ENCODE assay signal across 8 cellular contexts in the genomic region with DNA sequence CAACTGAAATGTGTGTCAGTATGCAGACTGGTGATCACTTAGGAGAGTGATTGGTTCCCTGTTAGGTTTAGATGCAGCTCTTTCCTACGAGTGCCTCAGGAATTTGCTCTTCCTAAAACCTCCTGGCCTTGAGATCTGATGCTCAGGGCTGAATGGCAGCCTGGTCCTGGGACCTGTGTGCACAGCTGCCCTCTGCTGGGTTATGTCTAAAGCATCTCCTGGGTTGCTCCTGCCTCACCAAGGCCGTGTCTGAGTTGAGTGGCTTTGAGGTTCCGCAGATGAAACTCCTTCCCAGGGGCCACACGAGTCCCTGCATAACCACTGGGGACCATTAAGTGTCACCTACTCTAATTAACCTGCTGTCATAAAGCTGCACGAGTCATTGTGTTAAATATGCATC. TPM values are rescaled to one million over a fixed set of nuclear protein-coding genes. Genes with fewer than 3 reads are reported as not detected.
DNase-seq lines count a peak whose midpoint lies in the region; ATAC-seq, FAIRE-seq and TF ChIP-seq lines count a peak whose summit lies in the region.

No MANE protein-coding gene starts in this region.

- H2BK120ac ChIP-seq in mesendoderm (ENCODE audit: low read depth, low read length) (no peak overlapping the region), mesenchymal stem cell (ENCODE audit: low read depth, low read length) (no peak overlapping the region)

- H3K27me3 ChIP-seq in DND-41 (ENCODE audit: insufficient read depth, low read length, poor library complexity) (no peaks in the 10 kb centered on the region), bronchial epithelial cell (ENCODE audit: control insufficient read depth, insufficient read depth, low read length) (no peaks in the 10 kb centered on the region), mesendoderm (ENCODE audit: insufficient read depth, low read length, poor library complexity) (no peaks in the 10 kb centered on the region), mesenchymal stem cell (ENCODE audit: control insufficient read depth in 1 of 2, insufficient read depth in 1 of 2, low read length in 2 of 2) (no peaks in the 10 kb centered on the region), vagina (no peaks in the 10 kb centered on the region)

- DNase-seq in DND-41 (no peak), bronchial epithelial cell (ENCODE audit: low read depth) (peak; percentile 45), mesendoderm (peak; percentile 62), mesenchymal stem cell (no peak), vagina (ENCODE audit: extremely low spot score in 2 of 2) (no peak)
- no peak for DNase-seq in stimulated activated naive CD4-positive, alpha-beta T cell (lab: John Stamatoyannopoulos, UW)

- ATAC-seq in DND-41 (ENCODE audit: insufficient read depth, low read depth) (no peak), GM19467 (IDR thresholded peaks at IDR 0.05; ENCODE audit: unreplicated experiment) (no peak)

- H4K8ac ChIP-seq in mesendoderm (ENCODE audit: low read depth, low read length), result no peak overlapping the region
- H4K8ac ChIP-seq in mesenchymal stem cell (ENCODE audit: low read length), result no peak overlapping the region

- no peak for TF ChIP-seq EP300 in Ishikawa (IDR thresholded peaks at IDR 0.05; ENCODE audit: borderline replicate concordance)

- TF ChIP-seq POLR2A in vagina (IDR thresholded peaks at IDR 0.05), result no peak

- no CpG with 5 or more reads among the region's 5 CpGs for WGBS in mesendoderm (ENCODE audit: extremely low coverage, insufficient coverage, low lambda C conversion rate)
- WGBS in mesenchymal stem cell, result 63% methylated on average over 5 of the region's 5 CpGs

- no peaks in the 10 kb centered on the region for H3K79me1 ChIP-seq in mesendoderm (ENCODE audit: low read length)
- no peaks in the 10 kb centered on the region for H3K79me1 ChIP-seq in mesenchymal stem cell (replicated peaks; ENCODE audit: low read length, poor library complexity, severe bottlenecking)

- H4K91ac ChIP-seq in mesenchymal stem cell (ENCODE audit: low read length), result no peak overlapping the region

- no peak overlapping the region for H3K4me3 ChIP-seq in DND-41 (ENCODE audit: low read depth in 1 of 2, low read length in 2 of 2)
- H3K4me3 ChIP-seq in bronchial epithelial cell (ENCODE audit: low read depth, low read length), result no peak overlapping the region
- H3K4me3 ChIP-seq in mesendoderm (ENCODE audit: low read length), result no peak overlapping the region
- H3K4me3 ChIP-seq in mesenchymal stem cell (ENCODE audit: insufficient read depth in 1 of 2, low read depth in 1 of 2, low read length in 2 of 2), result no peak overlapping the region
- H3K4me3 ChIP-seq in vagina, result no peak overlapping the region

- H3K79me2 ChIP-seq in DND-41 (ENCODE audit: insufficient read depth, low read length), result no peaks in the 10 kb centered on the region
- no peaks in the 10 kb centered on the region for H3K79me2 ChIP-seq in mesendoderm (ENCODE audit: control insufficient read depth, insufficient read depth, low read length)

- peak; percentile 18 for TF ChIP-seq CTCF in DND-41 (IDR thresholded peaks at IDR 0.05; ENCODE audit: borderline replicate concordance, extremely low read depth, low read length, poor library complexity, severe bottlenecking)
- peak; percentile 63 for TF ChIP-seq CTCF in bronchial epithelial cell (IDR thresholded peaks at IDR 0.05; ENCODE audit: insufficient read depth, low read length, severe bottlenecking)
- no peak for TF ChIP-seq CTCF in vagina (IDR thresholded peaks at IDR 0.05)

- H3K14ac ChIP-seq in mesenchymal stem cell (ENCODE audit: low read length in 2 of 2), result no peak overlapping the region

- H3K9ac ChIP-seq in DND-41 (ENCODE audit: low read depth, low read length) (no peak overlapping the region), mesendoderm (ENCODE audit: low read length) (no peak overlapping the region), mesenchymal stem cell (ENCODE audit: low read length) (no peak overlapping the region)

- peak; percentile 28; the same call in 1 of the 2 replicates for TF ChIP-seq RAD21 in Ishikawa (IDR thresholded peaks at IDR 0.05; ENCODE audit: low read depth)

- H4K20me1 ChIP-seq in DND-41 (ENCODE audit: insufficient read depth, low read length), result no peaks in the 10 kb centered on the region

- H3K4me2 ChIP-seq in DND-41 (ENCODE audit: insufficient read depth, low read length) (no peak overlapping the region), mesendoderm (ENCODE audit: low read length) (no peak overlapping the region), mesenchymal stem cell (ENCODE audit: low read length, poor library complexity, severe bottlenecking) (no peak overlapping the region)

- H3K4ac ChIP-seq in mesendoderm (ENCODE audit: low read depth, low read length), result no peak overlapping the region
- H3K4ac ChIP-seq in mesenchymal stem cell (ENCODE audit: low read depth in 1 of 2, low read length in 2 of 2), result no peak overlapping the region

- H3K56ac ChIP-seq in mesendoderm (ENCODE audit: low read length), result no peak overlapping the region

- H2AFZ ChIP-seq in DND-41 (ENCODE audit: low read depth, low read length) (no peak overlapping the region), mesenchymal stem cell (ENCODE audit: low read depth, low read length) (no peak overlapping the region)

- H3K23ac ChIP-seq in mesendoderm (ENCODE audit: low read length) (no peak overlapping the region), mesenchymal stem cell (ENCODE audit: low read length in 2 of 2) (no peak overlapping the region)

- H2AK5ac ChIP-seq in mesendoderm (ENCODE audit: low read length) (no peak overlapping the region), mesenchymal stem cell (ENCODE audit: low read length, severe bottlenecking) (no peak overlapping the region)

- peak; percentile 91 for FAIRE-seq in bronchial epithelial cell (lab: Jason Lieb, UNC)

- no peak overlapping the region for H3K27ac ChIP-seq in DND-41 (ENCODE audit: low read length)
- H3K27ac ChIP-seq in mesendoderm (ENCODE audit: low read depth, low read length), result no peak overlapping the region
- no peak overlapping the region for H3K27ac ChIP-seq in mesenchymal stem cell (ENCODE audit: low read length, poor library complexity, severe bottlenecking)
- H3K27ac ChIP-seq in vagina, result no peak overlapping the region

- intact Hi-C loops in vagina (cut with DNase I), result no loop called here

- no peak overlapping the region for H4K5ac ChIP-seq in mesendoderm (ENCODE audit: low read length)

- H2BK12ac ChIP-seq in mesenchymal stem cell (ENCODE audit: low read length in 2 of 2), result no peak overlapping the region

- H3K18ac ChIP-seq in mesendoderm (ENCODE audit: low read length) (no peak overlapping the region), mesenchymal stem cell (ENCODE audit: low read depth in 1 of 2, low read length in 2 of 2) (no peak overlapping the region)

- no peaks in the 10 kb centered on the region for H3K36me3 ChIP-seq in DND-41 (ENCODE audit: insufficient read depth, low read length)
- no peaks in the 10 kb centered on the region for H3K36me3 ChIP-seq in bronchial epithelial cell (ENCODE audit: control insufficient read depth, insufficient read depth, low read length)
- H3K36me3 ChIP-seq in mesendoderm (ENCODE audit: control insufficient read depth, insufficient read depth, low read length), result no peaks in the 10 kb centered on the region
- H3K36me3 ChIP-seq in mesenchymal stem cell (ENCODE audit: control insufficient read depth in 1 of 2, insufficient read depth in 2 of 2, low read depth in 1 of 2, low read length in 2 of 2), result peaks cover 0 to 25% of the 10 kb centered on the region in 2 experiments
- H3K36me3 ChIP-seq in vagina, result no peaks in the 10 kb centered on the region

- no peak overlapping the region for H2BK15ac ChIP-seq in mesendoderm (replicated peaks; ENCODE audit: low read depth)
- no peak overlapping the region for H2BK15ac ChIP-seq in mesenchymal stem cell (ENCODE audit: low read depth, poor library complexity, severe bottlenecking)

- no peaks in the 10 kb centered on the region for H3K9me3 ChIP-seq in DND-41 (ENCODE audit: insufficient read depth, low read length, severe bottlenecking)
- H3K9me3 ChIP-seq in mesenchymal stem cell (ENCODE audit: control insufficient read depth, low read length), result no peaks in the 10 kb centered on the region
- H3K9me3 ChIP-seq in vagina, result no peaks in the 10 kb centered on the region

- H2BK5ac ChIP-seq in mesendoderm (ENCODE audit: low read length), result no peak overlapping the region
- H2BK5ac ChIP-seq in mesenchymal stem cell (ENCODE audit: low read depth, low read length, poor library complexity, severe bottlenecking), result no peak overlapping the region

- no peaks in the 10 kb centered on the region for H3K4me1 ChIP-seq in DND-41 (ENCODE audit: insufficient read depth, low read length)
- H3K4me1 ChIP-seq in mesendoderm (ENCODE audit: control insufficient read depth, low read depth, low read length), result no peaks in the 10 kb centered on the region
- no peaks in the 10 kb centered on the region for H3K4me1 ChIP-seq in mesenchymal stem cell (ENCODE audit: control insufficient read depth, insufficient read depth, low read depth, low read length)
- H3K4me1 ChIP-seq in vagina, result peaks cover 16% of the 10 kb centered on the region

TF ChIP-seq in Ishikawa, 13 proteins besides CTCF, POLR2A, EP300 and RAD21:
- TF ChIP-seq ZBTB7A (IDR thresholded peaks at IDR 0.05; ENCODE audit: low read depth) (no peak), FOXM1 (IDR thresholded peaks at IDR 0.05; ENCODE audit: borderline replicate concordance, low read depth) (no peak), YY1 (IDR thresholded peaks at IDR 0.05; ENCODE audit: low read depth) (no peak), EGR1 (IDR thresholded peaks at IDR 0.05) (no peak), TAF1 (IDR thresholded peaks at IDR 0.05; ENCODE audit: low read depth) (no peak), CREB1 (IDR thresholded peaks at IDR 0.05; ENCODE audit: low read depth) (no peak), TEAD4 (IDR thresholded peaks at IDR 0.05) (no peak), CEBPB (IDR thresholded peaks at IDR 0.05) (no peak)

RNA-seq across cellular contexts. Expression of a gene that starts 59.5 kb away (rescaled TPM):
- total RNA-seq in bronchial epithelial cell (0.26 and 0.90 TPM in 2 replicates), vagina (16.5 TPM)
- polyA plus RNA-seq in mesendoderm (2013, experiment 1 of 2), result 4.8 TPM
- 4.6 TPM for polyA plus RNA-seq in mesendoderm (2013, experiment 2 of 2)
- polyA plus RNA-seq in mesenchymal stem cell (2013, experiment 1 of 2), result 3.5 TPM
- polyA plus RNA-seq in mesenchymal stem cell (2013, experiment 2 of 2), result 3.4 TPM

Comparison
In these comparisons a context has a peak if more than half of its experiments do, and no peak if none do; other contexts are left out.
1. DNase-seq: peak in bronchial epithelial cell (single experiment) and mesendoderm (single experiment); none in DND-41 (single experiment), stimulated activated naive CD4-positive, alpha-beta T cell (0 of 6), mesenchymal stem cell (single experiment) and vagina (0 of 2).
2. CTCF ChIP-seq: peak in DND-41 (single experiment) and bronchial epithelial cell (single experiment); none in vagina (0 of 3).